Comparison of ENCODE assay signal across 8 cellular contexts in genomic region chr1:1616045-1616821, GRCh38. TPM values are rescaled to one million over a fixed set of nuclear protein-coding genes. Genes with fewer than 3 reads are reported as not detected.
DNase-seq lines count a peak whose midpoint lies in the region; ATAC-seq, FAIRE-seq and TF ChIP-seq lines count a peak whose summit lies in the region.

No MANE protein-coding gene starts in this region.

- peak overlapping the region; percentile 79 for H3K4me3 Mint-ChIP-seq in T-helper 1 cell treated with Interleukin-12 subunit alpha and Interleukin-12 subunit beta and Interleukin-4 antibody, amounts not matched to agents 30 μg/mL and 1 μg/mL, for 36 hours

- DNase-seq in ACHN: peak; percentile 29
- DNase-seq in mesenchymal stem cell: peak; percentile 56
- DNase-seq in tibial nerve (ENCODE audit: low spot score in 2 of 2): no peak
- no peak for DNase-seq in H54 (ENCODE audit: insufficient read length, low spot score)

- peak overlapping the region in 1 of 2 experiments; percentile 90 for H3K4ac ChIP-seq in mesenchymal stem cell (ENCODE audit: low read depth in 1 of 2, low read length in 2 of 2)

- peak overlapping the region; percentile 85 for H3K4me2 ChIP-seq in mesenchymal stem cell (ENCODE audit: low read length, poor library complexity, severe bottlenecking)

- H3K9me3 ChIP-seq in ectodermal cell (ENCODE audit: control insufficient read depth, low read length) (no peaks in the 10 kb centered on the region), mesenchymal stem cell (ENCODE audit: control insufficient read depth, low read length) (no peaks in the 10 kb centered on the region), tibial nerve (no peaks in the 10 kb centered on the region)

- no peaks in the 10 kb centered on the region for H3K9me3 Mint-ChIP-seq in T-helper 1 cell treated with Interleukin-12 subunit alpha and Interleukin-12 subunit beta and Interleukin-4 antibody, amounts not matched to agents 30 μg/mL and 1 μg/mL, for 36 hours

- peak; percentile 23 for ATAC-seq in GM18519 (IDR thresholded peaks at IDR 0.05; ENCODE audit: low FRiP score, unreplicated experiment)
- peak; percentile 13 for ATAC-seq in HG03064 (IDR thresholded peaks at IDR 0.05; ENCODE audit: low read depth, unreplicated experiment)

- H3K27ac ChIP-seq in ectodermal cell (ENCODE audit: insufficient read depth, low read depth, low read length, poor library complexity, severe bottlenecking) (no peak overlapping the region), mesenchymal stem cell (ENCODE audit: low read length, poor library complexity, severe bottlenecking) (no peak overlapping the region), tibial nerve (peak overlapping the region; percentile 99 to 100 (median 100))

- H2AFZ ChIP-seq in mesenchymal stem cell (ENCODE audit: low read depth, low read length): peak overlapping the region; percentile 84

- H3K4me3 ChIP-seq in ectodermal cell (ENCODE audit: insufficient read depth, low read depth, low read length) (peak overlapping the region; percentile 94), mesenchymal stem cell (ENCODE audit: insufficient read depth in 1 of 2, low read depth in 1 of 2, low read length in 2 of 2) (peak overlapping the region; percentile 90 to 97), tibial nerve (peak overlapping the region; percentile 44 to 96 (median 92))

- peak overlapping the region; percentile 99 for H3K9ac ChIP-seq in mesenchymal stem cell (ENCODE audit: low read length)

- H3K27me3 ChIP-seq in ectodermal cell (ENCODE audit: control insufficient read depth, insufficient read depth, low read length, poor library complexity, severe bottlenecking) (no peaks in the 10 kb centered on the region), mesenchymal stem cell (ENCODE audit: control insufficient read depth in 1 of 2, insufficient read depth in 1 of 2, low read length in 2 of 2) (no peaks in the 10 kb centered on the region), tibial nerve (no peaks in the 10 kb centered on the region)

- H3K36me3 ChIP-seq in ectodermal cell (ENCODE audit: control insufficient read depth, insufficient read depth, low read length) (peaks cover 4% of the 10 kb centered on the region), mesenchymal stem cell (ENCODE audit: control insufficient read depth in 1 of 2, insufficient read depth in 2 of 2, low read depth in 1 of 2, low read length in 2 of 2) (peaks cover 13 to 44% of the 10 kb centered on the region in 2 experiments), tibial nerve (peaks cover 0 to 33% (median 0%) of the 10 kb centered on the region in 3 donors)

- H3K27me3 Mint-ChIP-seq in T-helper 1 cell treated with Interleukin-12 subunit alpha and Interleukin-12 subunit beta and Interleukin-4 antibody, amounts not matched to agents 30 μg/mL and 1 μg/mL, for 36 hours (ENCODE audit: low read depth): no peaks in the 10 kb centered on the region

- FAIRE-seq in H54 (lab: Jason Lieb, UNC): no peak

- H3K14ac ChIP-seq in mesenchymal stem cell (ENCODE audit: low read length in 2 of 2): peak overlapping the region in 1 of 2 experiments; percentile 95

- peak overlapping the region; percentile 36 for H2BK15ac ChIP-seq in mesenchymal stem cell (ENCODE audit: low read depth, poor library complexity, severe bottlenecking)

- peak overlapping the region in 1 of 2 experiments; percentile 54 for H2BK12ac ChIP-seq in mesenchymal stem cell (ENCODE audit: low read length in 2 of 2)

- H2AK5ac ChIP-seq in mesenchymal stem cell (ENCODE audit: low read length, severe bottlenecking): no peak overlapping the region

- peak overlapping the region; percentile 49 for H2BK5ac ChIP-seq in mesenchymal stem cell (ENCODE audit: low read depth, low read length, poor library complexity, severe bottlenecking)

- peak overlapping the region; percentile 77 for H3K27ac Mint-ChIP-seq in T-helper 1 cell treated with Interleukin-12 subunit alpha and Interleukin-12 subunit beta and Interleukin-4 antibody, amounts not matched to agents 30 μg/mL and 1 μg/mL, for 36 hours

- in situ Hi-C loops in ACHN (cut with HindIII; ENCODE audit: low pct_ligation_motif_present, low pct_unique_long_range_greater_than_20kb, low sequenced_read_pairs): no loop called here

- H3K79me1 ChIP-seq in mesenchymal stem cell (replicated peaks; ENCODE audit: low read length, poor library complexity, severe bottlenecking): peaks cover 52% of the 10 kb centered on the region

- peak overlapping the region; percentile 95 to 97 for H3K18ac ChIP-seq in mesenchymal stem cell (ENCODE audit: low read depth in 1 of 2, low read length in 2 of 2)

- no peak for TF ChIP-seq CTCF in tibial nerve (IDR thresholded peaks at IDR 0.05)

- H2BK120ac ChIP-seq in mesenchymal stem cell (ENCODE audit: low read depth, low read length): peak overlapping the region; percentile 97

- peaks cover 16% of the 10 kb centered on the region for H3K4me1 ChIP-seq in ectodermal cell (ENCODE audit: control insufficient read depth, insufficient read depth, low read length)
- peaks cover 28% of the 10 kb centered on the region for H3K4me1 ChIP-seq in mesenchymal stem cell (ENCODE audit: control insufficient read depth, insufficient read depth, low read depth, low read length)
- H3K4me1 ChIP-seq in tibial nerve: peaks cover 0 to 53% (median 28%) of the 10 kb centered on the region in 4 donors

- WGBS in ectodermal cell, 2 experiments: 10 to 11% methylated on average over 80 of the region's 80 CpGs
- WGBS in mesenchymal stem cell: 16% methylated on average over 40 of the region's 80 CpGs
- 5 to 40% methylated on average over 10 to 24 of the region's 80 CpGs for WGBS in tibial nerve, 2 donors

- H3K23ac ChIP-seq in mesenchymal stem cell (ENCODE audit: low read length in 2 of 2): peak overlapping the region in 1 of 2 experiments; percentile 74

- TF ChIP-seq POLR2A in tibial nerve (IDR thresholded peaks at IDR 0.05) (no peak), H54 (IDR thresholded peaks at IDR 0.05; ENCODE audit: low read depth, low read length) (no peak)

- H3K36me3 Mint-ChIP-seq in T-helper 1 cell treated with Interleukin-12 subunit alpha and Interleukin-12 subunit beta and Interleukin-4 antibody, amounts not matched to agents 30 μg/mL and 1 μg/mL, for 36 hours (ENCODE audit: low read depth): peaks cover 5% of the 10 kb centered on the region

- H4K91ac ChIP-seq in mesenchymal stem cell (ENCODE audit: low read length): peak overlapping the region; percentile 68

- H4K8ac ChIP-seq in mesenchymal stem cell (ENCODE audit: low read length): peak overlapping the region; percentile 82

- peaks cover 19% of the 10 kb centered on the region for H3K4me1 Mint-ChIP-seq in T-helper 1 cell treated with Interleukin-12 subunit alpha and Interleukin-12 subunit beta and Interleukin-4 antibody, amounts not matched to agents 30 μg/mL and 1 μg/mL, for 36 hours (ENCODE audit: low read depth)

- no peak for TF ChIP-seq EP300 in tibial nerve (IDR thresholded peaks at IDR 0.05)

RNA-seq across cellular contexts. Expression of gene MIB2, which starts 0.9 kb away (rescaled TPM):
- polyA plus RNA-seq in ectodermal cell (2013, experiment 1 of 4): 58.6 TPM
- 53.6 TPM for polyA plus RNA-seq in ectodermal cell (2013, experiment 2 of 4)
- 49.8 TPM for polyA plus RNA-seq in ectodermal cell (2013, experiment 3 of 4)
- polyA plus RNA-seq in ectodermal cell (2013, experiment 4 of 4): 50.5 TPM
- polyA plus RNA-seq in mesenchymal stem cell (2013, experiment 1 of 2): 33.5 TPM
- polyA plus RNA-seq in mesenchymal stem cell (2013, experiment 2 of 2): 35.8 TPM
- 100 to 1,000 TPM in 1 of 4 donors, 10 to 100 TPM in 3; 50.5 to 108 (median 98.6) TPM for total RNA-seq in tibial nerve

RNA-seq across cellular contexts. Expression of gene MMP23B, which starts 15.7 kb away (rescaled TPM):
- polyA plus RNA-seq in ectodermal cell (2013, experiment 1 of 4): 7.1 TPM
- polyA plus RNA-seq in ectodermal cell (2013, experiment 2 of 4): 9.0 TPM
- polyA plus RNA-seq in ectodermal cell (2013, experiment 3 of 4): 10.0 TPM
- polyA plus RNA-seq in ectodermal cell (2013, experiment 4 of 4): 13.4 TPM
- polyA plus RNA-seq in mesenchymal stem cell (2013, experiment 1 of 2): 24.2 TPM
- polyA plus RNA-seq in mesenchymal stem cell (2013, experiment 2 of 2): 26.9 TPM
- 1 to 10 TPM; 1.2 to 6.6 (median 3.8) TPM for total RNA-seq in tibial nerve

RNA-seq across cellular contexts. Expression of gene FNDC10, which starts 16.3 kb away (rescaled TPM):
- 9.6 TPM for polyA plus RNA-seq in ectodermal cell (2013, experiment 1 of 4)
- 8.0 TPM for polyA plus RNA-seq in ectodermal cell (2013, experiment 2 of 4)
- 7.6 TPM for polyA plus RNA-seq in ectodermal cell (2013, experiment 3 of 4)
- 7.1 TPM for polyA plus RNA-seq in ectodermal cell (2013, experiment 4 of 4)
- polyA plus RNA-seq in mesenchymal stem cell (2013, experiment 1 of 2): 7.2 TPM
- polyA plus RNA-seq in mesenchymal stem cell (2013, experiment 2 of 2): 7.8 TPM
- total RNA-seq in tibial nerve: 1 to 10 TPM; 1.4 to 3.0 (median 2.0) TPM

RNA-seq across cellular contexts. Expression of gene SSU72, which starts 41.6 kb away (rescaled TPM):
- polyA plus RNA-seq in ectodermal cell (2013, experiment 1 of 4): 161 TPM
- 152 TPM for polyA plus RNA-seq in ectodermal cell (2013, experiment 2 of 4)
- 140 TPM for polyA plus RNA-seq in ectodermal cell (2013, experiment 3 of 4)
- polyA plus RNA-seq in ectodermal cell (2013, experiment 4 of 4): 158 TPM
- polyA plus RNA-seq in mesenchymal stem cell (2013, experiment 1 of 2): 139 TPM
- polyA plus RNA-seq in mesenchymal stem cell (2013, experiment 2 of 2): 138 TPM
- 100 to 1,000 TPM; 129 to 161 (median 146) TPM for total RNA-seq in tibial nerve

RNA-seq across cellular contexts. Expression of gene CDK11B, which starts 42.6 kb away (rescaled TPM):
- 59.8 TPM for polyA plus RNA-seq in ectodermal cell (2013, experiment 1 of 4)
- 57.5 TPM for polyA plus RNA-seq in ectodermal cell (2013, experiment 2 of 4)
- polyA plus RNA-seq in ectodermal cell (2013, experiment 3 of 4): 42.4 TPM
- polyA plus RNA-seq in ectodermal cell (2013, experiment 4 of 4): 47.3 TPM
- 28.9 TPM for polyA plus RNA-seq in mesenchymal stem cell (2013, experiment 1 of 2)
- polyA plus RNA-seq in mesenchymal stem cell (2013, experiment 2 of 2): 28.6 TPM
- total RNA-seq in tibial nerve: 10 to 100 TPM; 12.6 to 31.8 (median 24.7) TPM

Comparison
In these comparisons a context has a peak if more than half of its experiments do, and no peak if none do; other contexts are left out.
1. DNase-seq: peak in ACHN (single experiment) and mesenchymal stem cell (single experiment); none in tibial nerve (0 of 2) and H54 (single experiment).
2. H3K27ac ChIP-seq: peak in tibial nerve (4 of 4); none in ectodermal cell (single experiment) and mesenchymal stem cell (single experiment).
3. Peak in every context shown above with its lines, with median percentiles within 50 percentile points of each other: H3K4me3 ChIP-seq.